In the genomic region with DNA sequence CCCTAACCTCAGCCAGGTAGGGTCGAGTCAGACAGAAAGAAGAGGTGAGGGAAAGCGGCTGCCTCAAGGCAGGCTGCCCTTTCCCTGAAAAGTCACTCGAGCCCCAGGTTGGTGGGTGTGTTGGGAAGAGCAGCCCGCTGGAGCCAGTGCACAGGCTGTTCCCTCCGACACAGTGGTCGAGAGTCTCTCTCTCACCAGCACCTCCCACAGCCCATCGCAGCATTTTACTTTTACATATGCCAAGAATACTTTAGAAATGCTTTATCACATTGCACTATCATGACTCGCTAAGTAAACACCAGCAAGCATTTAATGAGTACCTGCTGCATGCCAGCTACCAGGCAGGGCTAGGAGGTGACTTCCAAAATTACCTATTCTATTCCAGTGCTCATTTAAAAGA, we compare ENCODE assay signal across 1 cellular context.
TF ChIP-seq lines count a peak whose summit lies in the region.

No MANE protein-coding gene starts in this region.

TF ChIP-seq in WTC11, 78 proteins besides CTCF, POLR2A, EP300 and RAD21 (continued from another document):
- no peak for TF ChIP-seq PRDM15 (CRISPR knock-in tag; IDR thresholded peaks at IDR 0.05)
